ENCODE assay signal across 34 cellular contexts in genomic region chr1:239283229-239283628, GRCh38.
"Had no signal": no experiment of that assay in that cellular context is flagged by ENCODE, and none has a peak within 500 bp of the region (broad histone marks: within the 10 kb centered on the region; RNA-seq: fewer than 3 reads in every experiment).

No MANE protein-coding gene starts in this region.

- H3K27ac ChIP-seq: KMS-11 had no signal

- H3K4me3 ChIP-seq: MG63 had no signal

- DNase-seq: Karpas-422, Kasumi-1, KG1, MG63, MM.1S, MV-4-11, NCI-H1048, NCI-H1092, NCI-H1092 treated with DMSO at 0.1 percent for 48 hours, NCI-H1105, NCI-H1105 treated with DMSO at 0.1 percent for 48 hours, NCI-H1436, NCI-H1436 treated with DMSO at 0.1 percent for 48 hours, NCI-H146, NCI-H1694, NCI-H1694 treated with DMSO at 0.1 percent for 48 hours, NCI-H187, NCI-H187 treated with DMSO at 0.1 percent for 48 hours, NCI-H2029, NCI-H2029 treated with DMSO at 0.1 percent for 48 hours, NCI-H2081, NCI-H2081 treated with DMSO at 0.1 percent for 48 hours, NCI-H2107, NCI-H2171, NCI-H2171 treated with DMSO at 0.1 percent for 48 hours, NCI-H2227 treated with DMSO at 0.1 percent for 48 hours, NCI-H226, NCI-H345, NCI-H446, NCI-H446 treated with DMSO at 0.1 percent for 48 hours, NCI-H510A, NCI-H510A treated with DMSO at 0.1 percent for 48 hours, NCI-H524 had no signal

- H3K4me2 ChIP-seq: KMS-11 had no signal

- H3K27me3 ChIP-seq: MG63 had no signal

- H3K9me3 ChIP-seq: MG63 had no signal

- H3K9ac ChIP-seq: KMS-11 had no signal

- H3K36me3 ChIP-seq: MG63 had no signal
